In genomic region chr15:71440479-71441071, GRCh38 we compare ENCODE assay signal across 9 cellular contexts.
DNase-seq lines count a peak whose midpoint lies in the region; ATAC-seq and TF ChIP-seq lines count a peak whose summit lies in the region.
"Had no signal": no experiment of that assay in that cellular context is flagged by ENCODE, and none has a peak within 500 bp of the region (broad histone marks: within the 10 kb centered on the region; RNA-seq: fewer than 3 reads in every experiment).

No MANE protein-coding gene starts in this region.

- no peak overlapping the region for H3K4me3 ChIP-seq in upper lobe of right lung

- intact Hi-C loops in upper lobe of right lung (cut with DNase I), result loop anchor here (5.0 kb wide), 1 partner anchor 53 kb away; no protein-coding TSS in a partner anchor

- H3K9me3 Mint-ChIP-seq in immature natural killer cell, result no peaks in the 10 kb centered on the region

- H3K27me3 Mint-ChIP-seq in immature natural killer cell (ENCODE audit: low read depth in 3 of 3), result peaks cover 0 to 12% (median 2%) of the 10 kb centered on the region in 3 donors

- H3K27ac ChIP-seq in upper lobe of right lung, result no peak overlapping the region

- H3K4me1 ChIP-seq in upper lobe of right lung, result peaks cover 13% of the 10 kb centered on the region

- no peaks in the 10 kb centered on the region for H3K36me3 Mint-ChIP-seq in immature natural killer cell
- H3K36me3 Mint-ChIP-seq: CD8-positive, alpha-beta memory T cell had no signal

- TF ChIP-seq CTCF in upper lobe of right lung (IDR thresholded peaks at IDR 0.05), result peak; percentile 71

- no peaks in the 10 kb centered on the region for H3K27me3 ChIP-seq in upper lobe of right lung

- ATAC-seq in upper lobe of right lung (peak; percentile 61), HG03442 (IDR thresholded peaks at IDR 0.05; ENCODE audit: unreplicated experiment) (no peak), HG02623 (IDR thresholded peaks at IDR 0.05; ENCODE audit: unreplicated experiment) (no peak)

- H3K4me1 Mint-ChIP-seq in immature natural killer cell, result no peaks in the 10 kb centered on the region
- H3K4me1 Mint-ChIP-seq: CD8-positive, alpha-beta memory T cell had no signal

- DNase-seq in SIG-M5 treated with dmso at 0.1 percent for 504 hours (lab: John Stamatoyannopoulos, UW; ENCODE audit: unreplicated experiment) (peak; percentile 70), SIG-M5 (lab: John Stamatoyannopoulos, UW) (no peak), NCI-H2107 (lab: John Stamatoyannopoulos, UW) (peak; percentile 16), amniotic epithelial cell (ENCODE audit: low read depth) (peak; percentile 63), immature natural killer cell (peak in 2 of 3 donors; percentile 1 to 3), upper lobe of right lung (no peak)

- no peak overlapping the region for H3K4me3 Mint-ChIP-seq in immature natural killer cell
- H3K4me3 Mint-ChIP-seq: CD8-positive, alpha-beta memory T cell had no signal

- no peak overlapping the region for H3K27ac Mint-ChIP-seq in immature natural killer cell
- H3K27ac Mint-ChIP-seq: CD8-positive, alpha-beta memory T cell had no signal

- H3K36me3 ChIP-seq in upper lobe of right lung, result no peaks in the 10 kb centered on the region

- no peaks in the 10 kb centered on the region for H3K9me3 ChIP-seq in upper lobe of right lung

Comparison
In these comparisons a context has a peak if more than half of its experiments do, and no peak if none do; other contexts are left out.
1. DNase-seq: peak in SIG-M5 treated with dmso at 0.1 percent for 504 hours (single experiment), NCI-H2107 (single experiment), amniotic epithelial cell (single experiment) and immature natural killer cell (2 of 3); none in SIG-M5 (single experiment) and upper lobe of right lung (single experiment).